8 cellular contexts compared by ENCODE assay signal in genomic region chr5:57338068-57338848, GRCh38.
A peak's percentile ranks its signal among the peaks of the same experiment; 100 is the strongest.
DNase-seq lines count a peak whose midpoint lies in the region; ATAC-seq and TF ChIP-seq lines count a peak whose summit lies in the region.

No MANE protein-coding gene starts in this region.

- H3K9me3 ChIP-seq in GM23248 (ENCODE audit: low read depth) = no peaks in the 10 kb centered on the region
- H3K9me3 ChIP-seq in NT2/D1 (ENCODE audit: insufficient read depth, low read length) = no peaks in the 10 kb centered on the region

- no peaks in the 10 kb centered on the region for H3K36me3 ChIP-seq in GM23248 (ENCODE audit: low read depth)
- no peaks in the 10 kb centered on the region for H3K36me3 ChIP-seq in NT2/D1 (ENCODE audit: insufficient read depth, insufficient read length, low read length)

- H2AFZ ChIP-seq in GM23248 = no peak overlapping the region

- 0 out of 2 replicates have a peak, but pooled peaks cover 6% of the 10 kb centered on the region for H3F3A ChIP-seq in GM23248 (ENCODE audit: insufficient read depth)

- peak; percentile 65 for TF ChIP-seq CTCF in foreskin keratinocyte (conservative IDR thresholded peaks at IDR 0.05)

- 0 out of 2 replicates have a peak, but pooled peaks cover 10% of the 10 kb centered on the region for H3K4me1 ChIP-seq in GM23248 (ENCODE audit: insufficient read depth)
- H3K4me1 ChIP-seq in NT2/D1 (ENCODE audit: insufficient read depth, insufficient read length) = no peaks in the 10 kb centered on the region
- no peaks in the 10 kb centered on the region for H3K4me1 ChIP-seq in foreskin keratinocyte

- no peaks in the 10 kb centered on the region for H4K20me1 ChIP-seq in GM23248 (ENCODE audit: insufficient read depth)

- WGBS in GM23248 (ENCODE audit: low coverage in 1 of 2, low lambda C conversion rate in 2 of 2, missing lambda C conversion rate in 2 of 2), 2 experiments = 75 to 77% methylated on average over 4 of the region's 4 CpGs

- no peak overlapping the region for H3K4me2 ChIP-seq in GM23248 (ENCODE audit: unreplicated experiment)

- in situ Hi-C loops in GM23248 (cut with MboI) = no loop called here

- H3K9me2 ChIP-seq in GM23248 (ENCODE audit: insufficient read depth) = no peaks in the 10 kb centered on the region

- H3K27ac ChIP-seq in GM23248 (no peak overlapping the region), foreskin keratinocyte (no peak overlapping the region)

- H3K27me3 ChIP-seq in GM23248 (replicated peaks; ENCODE audit: insufficient read depth) (no peaks in the 10 kb centered on the region), NT2/D1 (ENCODE audit: insufficient read depth, insufficient read length) (no peaks in the 10 kb centered on the region), foreskin keratinocyte (no peaks in the 10 kb centered on the region)

- DNase-seq in NCI-H2081 (lab: John Stamatoyannopoulos, UW) = peak; percentile 26 to 37
- DNase-seq in NCI-H2081 treated with DMSO at 0.1 percent for 48 hours (lab: John Stamatoyannopoulos, UW) = no peak
- DNase-seq in GM23248 = peak; percentile 50
- DNase-seq in NT2/D1 (ENCODE audit: low read depth, low spot score) = peak; percentile 18
- DNase-seq in foreskin keratinocyte = peak in 1 of 2 donors; percentile 26
- no peak for DNase-seq in activated effector memory CD4-positive, alpha-beta T cell treated with Interleukin-2 at 50 U/mL for 16 hours
- DNase-seq in GOT3 (lab: John Stamatoyannopoulos, UW) = no peak
- DNase-seq in inferior parietal cortex (ENCODE audit: extremely low spot score) = no peak

- no peak overlapping the region for H3K4me3 ChIP-seq in GM23248
- no peak overlapping the region for H3K4me3 ChIP-seq in NT2/D1 (ENCODE audit: insufficient read length, low read depth)

- no peaks in the 10 kb centered on the region for H3K79me2 ChIP-seq in GM23248 (ENCODE audit: insufficient read depth)

- ATAC-seq in foreskin keratinocyte = peak; percentile 53

- no peak overlapping the region for H3K9ac ChIP-seq in GM23248
- H3K9ac ChIP-seq in NT2/D1 (ENCODE audit: insufficient read length, low read depth) = no peak overlapping the region

Comparison
In these comparisons a context has a peak if more than half of its experiments do, and no peak if none do; other contexts are left out.
1. DNase-seq: peak in NCI-H2081 (2 of 2), GM23248 (single experiment) and NT2/D1 (single experiment); none in NCI-H2081 treated with DMSO at 0.1 percent for 48 hours (single experiment), activated effector memory CD4-positive, alpha-beta T cell treated with Interleukin-2 at 50 U/mL for 16 hours (single experiment), GOT3 (single experiment) and inferior parietal cortex (single experiment).